In the genomic region with DNA sequence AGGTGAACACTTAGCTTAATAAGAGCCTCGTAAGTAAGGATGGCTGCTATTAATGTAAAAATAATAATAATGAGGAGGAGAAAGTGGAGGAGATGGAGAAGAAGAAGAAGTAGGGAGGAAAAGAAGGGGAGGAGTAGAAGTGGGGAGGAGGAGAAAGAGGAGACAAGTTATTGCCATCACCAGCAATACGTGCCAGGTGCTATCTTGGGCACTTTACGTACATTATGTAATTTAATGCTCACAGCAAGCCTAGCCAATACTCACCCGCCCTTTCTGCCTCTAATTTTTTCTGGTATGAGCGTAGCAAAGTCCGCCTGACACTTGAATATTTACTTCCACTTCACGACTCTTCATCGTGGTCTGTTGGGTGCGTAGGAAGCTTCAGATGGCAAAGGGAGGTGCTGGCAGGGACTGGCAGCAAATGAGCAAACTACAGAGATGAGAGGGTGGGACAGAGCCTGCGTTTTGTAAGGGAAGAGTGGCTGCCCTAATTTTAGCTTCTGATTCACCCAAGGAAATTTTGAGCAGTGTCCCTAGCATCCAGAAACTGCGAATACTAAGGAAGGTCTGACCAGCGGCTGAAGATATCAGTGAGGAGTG, we compare ENCODE assay signal across 27 cellular contexts. TPM values are rescaled to one million over a fixed set of nuclear protein-coding genes. Genes with fewer than 3 reads are reported as not detected.
DNase-seq lines count a peak whose midpoint lies in the region; ATAC-seq and TF ChIP-seq lines count a peak whose summit lies in the region.
"Had no signal": no experiment of that assay in that cellular context is flagged by ENCODE, and none has a peak within 500 bp of the region (broad histone marks: within the 10 kb centered on the region; RNA-seq: fewer than 3 reads in every experiment).

No MANE protein-coding gene starts in this region.

- H3K4me3 ChIP-seq in AG10803 (ENCODE audit: low read length) (no peak overlapping the region), heart left ventricle (peak overlapping the region in 8 of 12 donors; percentile 2 to 30 (median 17)), testis (no peak overlapping the region), hepatocyte (no peak overlapping the region)
- H3K4me3 ChIP-seq: cardiac muscle cell, coronary artery, K562, SK-N-MC, stomach, upper lobe of left lung had no signal

- no peak for TF ChIP-seq CTCF in AG10803 (conservative IDR thresholded peaks at IDR 0.05; ENCODE audit: low read length)
- no peak for TF ChIP-seq CTCF in heart left ventricle (IDR thresholded peaks at IDR 0.05)
- TF ChIP-seq CTCF in osteocyte (IDR thresholded peaks at IDR 0.05) = no peak
- no peak for TF ChIP-seq CTCF in testis (IDR thresholded peaks at IDR 0.05)
- no peak for TF ChIP-seq CTCF in hepatocyte (IDR thresholded peaks at IDR 0.05; ENCODE audit: poor library complexity)

- H3K79me2 ChIP-seq in hepatocyte = no peaks in the 10 kb centered on the region

- peaks cover 22% of the 10 kb centered on the region for H3K27me3 Mint-ChIP-seq in osteocyte (ENCODE audit: unreplicated experiment)

- peaks cover 0 to 11% (median 0%) of the 10 kb centered on the region in 12 donors for H3K4me1 ChIP-seq in heart left ventricle
- H3K4me1 ChIP-seq in testis = no peaks in the 10 kb centered on the region
- H3K4me1 ChIP-seq in hepatocyte (ENCODE audit: insufficient read depth) = peaks cover 6% of the 10 kb centered on the region
- H3K4me1 ChIP-seq: upper lobe of left lung had no signal

- H2AFZ ChIP-seq in hepatocyte = no peak overlapping the region

- H3K27me3 ChIP-seq in heart left ventricle = no peaks in the 10 kb centered on the region
- no peaks in the 10 kb centered on the region for H3K27me3 ChIP-seq in testis
- H3K27me3 ChIP-seq in hepatocyte = no peaks in the 10 kb centered on the region
- H3K27me3 ChIP-seq: cardiac muscle cell, neutrophil, stomach, upper lobe of left lung had no signal

- no peak overlapping the region for H3K4me2 ChIP-seq in hepatocyte

- H3K36me3 ChIP-seq in heart left ventricle (no peaks in the 10 kb centered on the region), testis (ENCODE audit: low read depth, missing control alignments) (no peaks in the 10 kb centered on the region), hepatocyte (replicated peaks; ENCODE audit: insufficient read depth, low read depth) (no peaks in the 10 kb centered on the region)
- H3K36me3 ChIP-seq: cardiac muscle cell, neutrophil, stomach, upper lobe of left lung had no signal

- no peak overlapping the region for H3K27ac Mint-ChIP-seq in osteocyte (ENCODE audit: unreplicated experiment)
- H3K27ac Mint-ChIP-seq: effector memory CD8-positive, alpha-beta T cell; memory B cell had no signal

- H4K20me1 ChIP-seq in hepatocyte (ENCODE audit: insufficient read depth, poor library complexity, severe bottlenecking) = no peaks in the 10 kb centered on the region

- H3K4me1 Mint-ChIP-seq in osteocyte (ENCODE audit: unreplicated experiment) = no peaks in the 10 kb centered on the region
- H3K4me1 Mint-ChIP-seq: memory B cell had no signal

- H3K9me3 ChIP-seq in heart left ventricle (no peaks in the 10 kb centered on the region), testis (no peaks in the 10 kb centered on the region), hepatocyte (ENCODE audit: low read depth) (no peaks in the 10 kb centered on the region)
- H3K9me3 ChIP-seq: Caco-2, neutrophil, stomach, upper lobe of left lung had no signal

- H3K9me2 ChIP-seq in hepatocyte (replicated peaks; ENCODE audit: insufficient read depth) = no peaks in the 10 kb centered on the region

- peak overlapping the region in 8 of 12 donors; percentile 19 to 72 (median 52) for H3K27ac ChIP-seq in heart left ventricle
- H3K27ac ChIP-seq in testis = no peak overlapping the region
- no peak overlapping the region for H3K27ac ChIP-seq in hepatocyte
- H3K27ac ChIP-seq: C4-2B, cardiac muscle cell, coronary artery, neutrophil, SK-N-MC, stomach, upper lobe of left lung had no signal

- intact Hi-C loops in heart left ventricle (cut with DNase I) = loop anchor here in 8 of 10 donors (5.0 to 10.0 kb wide), 5 partner anchors 130 to 322 kb away; no protein-coding TSS in a partner anchor
- intact Hi-C loops in testis (cut with DNase I; ENCODE audit: low total_unique reads) = no loop called here

- H3K9me3 Mint-ChIP-seq in osteocyte (ENCODE audit: unreplicated experiment) = no peaks in the 10 kb centered on the region
- H3K9me3 Mint-ChIP-seq: activated naive CD4-positive, alpha-beta T cell treated with anti-CD3 and anti-CD28 coated beads, Interleukin-2, amount 50 U/mL, for 72 hours; effector memory CD8-positive, alpha-beta T cell; memory B cell had no signal

- TF ChIP-seq POLR2A in heart left ventricle (IDR thresholded peaks at IDR 0.05) (no peak), testis (IDR thresholded peaks at IDR 0.05) (no peak)

- peak; percentile 68 to 93 (median 88) for ATAC-seq in heart left ventricle
- ATAC-seq in GM21526 (IDR thresholded peaks at IDR 0.05; ENCODE audit: low FRiP score, unreplicated experiment) = no peak
- ATAC-seq: activated naive CD4-positive, alpha-beta T cell treated with anti-CD3 and anti-CD28 coated beads, Interleukin-2, amount 50 U/mL, for 72 hours; effector memory CD8-positive, alpha-beta T cell; HCT116; K562 had no signal

- 44 to 61% (median 57%) methylated on average over 12 of the region's 12 CpGs for WGBS in heart left ventricle, 4 donors
- 67 to 72% methylated on average over 12 of the region's 12 CpGs for WGBS in testis, 2 donors
- 90% methylated on average over 12 of the region's 12 CpGs for WGBS in hepatocyte (ENCODE audit: low lambda C conversion rate, missing lambda C conversion rate)

- H3K36me3 Mint-ChIP-seq in osteocyte (ENCODE audit: unreplicated experiment) = no peaks in the 10 kb centered on the region
- H3K36me3 Mint-ChIP-seq: activated naive CD4-positive, alpha-beta T cell treated with anti-CD3 and anti-CD28 coated beads, Interleukin-2, amount 50 U/mL, for 72 hours; memory B cell had no signal

- DNase-seq in AG10803 (ENCODE audit: low read depth) = peak; percentile 2
- DNase-seq in Daoy (ENCODE audit: low read depth) = peak; percentile 29
- peak in 4 of 5 donors; percentile 25 to 68 (median 30) for DNase-seq in heart left ventricle
- peak; percentile 32 for DNase-seq in osteocyte (ENCODE audit: extremely low spot score, unreplicated experiment)
- DNase-seq in testis = no peak
- DNase-seq in hepatocyte (ENCODE audit: low spot score) = no peak
- DNase-seq: activated T-cell treated with anti-CD3 and anti-CD28 coated beads for 4 hours; Caco-2; DMS79 treated with DMSO at 0.1 percent for 48 hours; effector memory CD8-positive, alpha-beta T cell; head of caudate nucleus; NCI-H1436; RPMI8226; stimulated activated CD4-positive, alpha-beta T cell treated with anti-CD3 and anti-CD28 coated beads, Interleukin-2, amount 100 ng/mL, for 24 hours; stomach; T-helper 2 cell; upper lobe of left lung had no signal

- H3K4me3 Mint-ChIP-seq in osteocyte (ENCODE audit: unreplicated experiment) = no peak overlapping the region
- H3K4me3 Mint-ChIP-seq: effector memory CD8-positive, alpha-beta T cell; memory B cell had no signal

RNA-seq across cellular contexts. Expression of a gene that starts 42.1 kb away (rescaled TPM):
- total RNA-seq in Daoy (2014; rRNA removed; shearing (Covaris generic)) = 32.9 and 36.5 TPM in 2 replicates
- total RNA-seq in heart left ventricle (100 to 1,000 TPM; 101 to 172 (median 139) TPM), osteocyte (27.0 and 30.7 TPM in 2 replicates), testis (1 to 10 TPM; 1.2 to 2.0 TPM), hepatocyte (1.5 and 2.7 TPM in 2 replicates)
- polyA plus RNA-seq in heart left ventricle (10 to 100 TPM; 15.0 to 99.4 TPM), testis (ENCODE audit: insufficient read depth, low read depth, low replicate concordance) (11.1 TPM), hepatocyte (1.2 TPM in 2 replicates)
- total RNA-seq: activated naive CD4-positive, alpha-beta T cell treated with anti-CD3 and anti-CD28 coated beads, Interleukin-2, amount 50 U/mL, for 72 hours; K562 had no signal

Comparison
In these comparisons a context has a peak if more than half of its experiments do, and no peak if none do; other contexts are left out.
1. DNase-seq: peak in AG10803 (single experiment), Daoy (single experiment), heart left ventricle (4 of 5) and osteocyte (single experiment); none in testis (single experiment) and hepatocyte (single experiment).
2. H3K4me3 ChIP-seq: peak in heart left ventricle (8 of 12); none in AG10803 (single experiment), testis (0 of 2) and hepatocyte (single experiment).
3. H3K27ac ChIP-seq: peak in heart left ventricle (8 of 12); none in testis (0 of 2) and hepatocyte (single experiment).